In genomic region chr1:206435450-206435849, GRCh38 we compare ENCODE assay signal across 31 cellular contexts. TPM values are rescaled to one million over a fixed set of nuclear protein-coding genes. Genes with fewer than 3 reads are reported as not detected.
DNase-seq lines count a peak whose midpoint lies in the region; TF ChIP-seq lines count a peak whose summit lies in the region.
"Had no signal": no experiment of that assay in that cellular context is flagged by ENCODE, and none has a peak within 500 bp of the region (broad histone marks: within the 10 kb centered on the region; RNA-seq: fewer than 3 reads in every experiment).

No MANE protein-coding gene starts in this region.

- peaks cover 78% of the 10 kb centered on the region for H3K36me3 Mint-ChIP-seq in activated CD4-positive, alpha-beta T cell treated with anti-CD3 and anti-CD28 coated beads, Interleukin-2, amount 10 ng/mL, durations not matched to agents 24 days and 14 days (ENCODE audit: low read depth)
- peaks cover 77% of the 10 kb centered on the region for H3K36me3 Mint-ChIP-seq in endodermal cell (ENCODE audit: low read depth)

- no peak overlapping the region for H3K4me3 ChIP-seq in colonic mucosa
- no peak overlapping the region for H3K4me3 ChIP-seq in endodermal cell (ENCODE audit: low read length)
- H3K4me3 ChIP-seq: dorsolateral prefrontal cortex, mucosa of descending colon, ovary, upper lobe of right lung had no signal

- H3K36me3 ChIP-seq in colonic mucosa (no peaks in the 10 kb centered on the region), endodermal cell (ENCODE audit: control insufficient read depth, insufficient read depth, low read length) (peaks cover 87% of the 10 kb centered on the region)
- H3K36me3 ChIP-seq: ovary had no signal

- TF ChIP-seq CTCF in colonic mucosa (IDR thresholded peaks at IDR 0.05): no peak
- no peak for TF ChIP-seq CTCF in endodermal cell (conservative IDR thresholded peaks at IDR 0.05)

- peaks cover 3% of the 10 kb centered on the region for H3K4me1 Mint-ChIP-seq in activated CD4-positive, alpha-beta T cell treated with anti-CD3 and anti-CD28 coated beads, Interleukin-2, amount 10 ng/mL, durations not matched to agents 24 days and 14 days
- H3K4me1 Mint-ChIP-seq in endodermal cell: peaks cover 5% of the 10 kb centered on the region
- H3K4me1 Mint-ChIP-seq: nephron progenitor cell; stimulated activated memory B cell treated with anti-CD40 and anti-IgM and Interleukin-4, amounts not matched to agents 10 μg/mL and 1 μg/mL and 100 μg/mL, for 72 hours had no signal

- H3K9ac ChIP-seq in colonic mucosa (ENCODE audit: low read depth in 2 of 2, low read length in 2 of 2) (no peak overlapping the region), endodermal cell (ENCODE audit: extremely low read depth, low read length, poor library complexity, severe bottlenecking) (no peak overlapping the region)

- intact Hi-C loops in activated CD4-positive, alpha-beta T cell treated with anti-CD3 and anti-CD28 coated beads, Interleukin-2, amount 10 ng/mL, durations not matched to agents 24 days and 14 days (cut with micrococcal nuclease): no loop called here
- intact Hi-C loops in colonic mucosa (cut with DNase I): no loop called here

- H3K9me3 ChIP-seq in colonic mucosa: no peaks in the 10 kb centered on the region
- no peaks in the 10 kb centered on the region for H3K9me3 ChIP-seq in endodermal cell (ENCODE audit: control insufficient read depth, low read length)
- H3K9me3 ChIP-seq: mucosa of descending colon, ovary, upper lobe of right lung had no signal

- no peaks in the 10 kb centered on the region for H3K27me3 ChIP-seq in colonic mucosa
- no peaks in the 10 kb centered on the region for H3K27me3 ChIP-seq in endodermal cell (ENCODE audit: control insufficient read depth, insufficient read depth, low read length, poor library complexity, severe bottlenecking)
- H3K27me3 ChIP-seq: brain microvascular endothelial cell, dorsolateral prefrontal cortex, ovary, upper lobe of right lung had no signal

- no peak overlapping the region for H3K4me3 Mint-ChIP-seq in activated CD4-positive, alpha-beta T cell treated with anti-CD3 and anti-CD28 coated beads, Interleukin-2, amount 10 ng/mL, durations not matched to agents 24 days and 14 days
- H3K4me3 Mint-ChIP-seq in endodermal cell: no peak overlapping the region
- H3K4me3 Mint-ChIP-seq: activated T-cell treated with anti-CD3 and anti-CD28 coated beads, Interleukin-2, amount 50 U/mL, for 4 hours; CD4-positive, alpha-beta T cell; nephron progenitor cell; stimulated activated memory B cell treated with anti-CD40 and anti-IgM and Interleukin-4, amounts not matched to agents 10 μg/mL and 1 μg/mL and 100 μg/mL, for 72 hours; T-helper 1 cell treated with Interleukin-12 subunit alpha and Interleukin-12 subunit beta and Interleukin-4 antibody, amounts not matched to agents 30 μg/mL and 1 μg/mL, for 36 hours had no signal

- H3K9me3 Mint-ChIP-seq in activated CD4-positive, alpha-beta T cell treated with anti-CD3 and anti-CD28 coated beads, Interleukin-2, amount 10 ng/mL, durations not matched to agents 24 days and 14 days: no peaks in the 10 kb centered on the region
- no peaks in the 10 kb centered on the region for H3K9me3 Mint-ChIP-seq in endodermal cell
- H3K9me3 Mint-ChIP-seq: activated T-cell treated with anti-CD3 and anti-CD28 coated beads, Interleukin-2, amount 50 U/mL, for 4 hours; CD4-positive, alpha-beta T cell; nephron progenitor cell; stimulated activated memory B cell treated with anti-CD40 and anti-IgM and Interleukin-4, amounts not matched to agents 10 μg/mL and 1 μg/mL and 100 μg/mL, for 72 hours; T-helper 1 cell treated with Interleukin-12 subunit alpha and Interleukin-12 subunit beta and Interleukin-4 antibody, amounts not matched to agents 30 μg/mL and 1 μg/mL, for 36 hours had no signal

- no peak for DNase-seq in activated CD4-positive, alpha-beta T cell treated with anti-CD3 and anti-CD28 coated beads, Interleukin-2, amount 10 ng/mL, durations not matched to agents 24 days and 14 days
- DNase-seq in activated CD4-positive, alpha-beta T cell treated with anti-CD3 and anti-CD28 coated beads for 4 hours: no peak
- peak; percentile 70 for DNase-seq in ELR (ENCODE audit: low read depth)
- peak; percentile 33 for DNase-seq in RPMI7951 (ENCODE audit: low read depth)
- peak; percentile 67 for DNase-seq in kidney tubule cell (ENCODE audit: low spot score)
- no peak for DNase-seq in colonic mucosa
- no peak for DNase-seq in NCI-H2081 treated with DMSO at 0.1 percent for 48 hours (lab: John Stamatoyannopoulos, UW)
- DNase-seq in endodermal cell: no peak
- DNase-seq: activated CD4-positive, CD25-positive, alpha-beta regulatory T cell treated with anti-CD3 and anti-CD28 coated beads, Interleukin-2, amount 50 U/mL, for 72 hours; activated naive CD4-positive, alpha-beta T cell; activated T-cell treated with anti-CD3 and anti-CD28 coated beads, Interleukin-2, amount 50 U/mL, for 4 hours; amygdala; brain microvascular endothelial cell; CD4-positive, alpha-beta T cell; dorsolateral prefrontal cortex; hypothalamus; KG1; left colon; mammary epithelial cell; mucosa of descending colon; NCI-H1417; NCI-H2081; NCI-H2227 treated with DMSO at 0.1 percent for 48 hours; NCI-H526; nephron progenitor cell; ovary; PC-3; Right ventricle myocardium superior; upper lobe of right lung had no signal

- no peaks in the 10 kb centered on the region for H3K27me3 Mint-ChIP-seq in activated CD4-positive, alpha-beta T cell treated with anti-CD3 and anti-CD28 coated beads, Interleukin-2, amount 10 ng/mL, durations not matched to agents 24 days and 14 days
- H3K27me3 Mint-ChIP-seq in endodermal cell (ENCODE audit: insufficient read depth): no peaks in the 10 kb centered on the region
- H3K27me3 Mint-ChIP-seq: CD4-positive, alpha-beta T cell; stimulated activated memory B cell treated with anti-CD40 and anti-IgM and Interleukin-4, amounts not matched to agents 10 μg/mL and 1 μg/mL and 100 μg/mL, for 72 hours had no signal

- no peaks in the 10 kb centered on the region for H3K4me1 ChIP-seq in colonic mucosa
- no peaks in the 10 kb centered on the region for H3K4me1 ChIP-seq in endodermal cell (ENCODE audit: control insufficient read depth, insufficient read depth, low read length)
- H3K4me1 ChIP-seq: upper lobe of right lung had no signal

- H3K27ac ChIP-seq in colonic mucosa (no peak overlapping the region), endodermal cell (ENCODE audit: low read depth, low read length) (no peak overlapping the region)
- H3K27ac ChIP-seq: brain microvascular endothelial cell, dorsolateral prefrontal cortex, ovary, upper lobe of right lung had no signal

- 94 to 100% methylated on average over 1 of the region's 1 CpG for WGBS in endodermal cell (ENCODE audit: insufficient coverage in 1 of 2, insufficient read length in 1 of 2), 2 experiments

- peak overlapping the region; percentile 8 for H3K27ac Mint-ChIP-seq in activated CD4-positive, alpha-beta T cell treated with anti-CD3 and anti-CD28 coated beads, Interleukin-2, amount 10 ng/mL, durations not matched to agents 24 days and 14 days
- H3K27ac Mint-ChIP-seq in endodermal cell: no peak overlapping the region
- H3K27ac Mint-ChIP-seq: CD4-positive, alpha-beta T cell; nephron progenitor cell; stimulated activated memory B cell treated with anti-CD40 and anti-IgM and Interleukin-4, amounts not matched to agents 10 μg/mL and 1 μg/mL and 100 μg/mL, for 72 hours; T-helper 1 cell treated with Interleukin-12 subunit alpha and Interleukin-12 subunit beta and Interleukin-4 antibody, amounts not matched to agents 30 μg/mL and 1 μg/mL, for 36 hours had no signal

RNA-seq across cellular contexts. Expression of gene IKBKE, which starts 34.8 kb away (rescaled TPM):
- 50.0 and 51.5 TPM in 2 replicates for total RNA-seq in activated CD4-positive, alpha-beta T cell treated with anti-CD3 and anti-CD28 coated beads, Interleukin-2, amount 10 ng/mL, durations not matched to agents 24 days and 14 days
- total RNA-seq in RPMI7951 (2014; rRNA removed; shearing (Covaris generic)): 8.9 and 9.0 TPM in 2 replicates
- 10 to 100 TPM; 15.9 to 28.4 TPM for total RNA-seq in colonic mucosa
- 1 to 10 TPM; 5.0 to 8.5 TPM for total RNA-seq in endodermal cell
- polyA plus RNA-seq in endodermal cell (2013, experiment 1 of 2): 2.7 TPM
- polyA plus RNA-seq in endodermal cell (2013, experiment 2 of 2): 1.9 TPM

Comparison
In these comparisons a context has a peak if more than half of its experiments do, and no peak if none do; other contexts are left out.
1. DNase-seq: peak in ELR (single experiment), RPMI7951 (single experiment) and kidney tubule cell (single experiment); none in activated CD4-positive, alpha-beta T cell treated with anti-CD3 and anti-CD28 coated beads, Interleukin-2, amount 10 ng/mL, durations not matched to agents 24 days and 14 days (single experiment), activated CD4-positive, alpha-beta T cell treated with anti-CD3 and anti-CD28 coated beads for 4 hours (0 of 2), colonic mucosa (single experiment), NCI-H2081 treated with DMSO at 0.1 percent for 48 hours (single experiment) and endodermal cell (single experiment).